Comparison of ENCODE assay signal across 1 cellular context in the genomic region with DNA sequence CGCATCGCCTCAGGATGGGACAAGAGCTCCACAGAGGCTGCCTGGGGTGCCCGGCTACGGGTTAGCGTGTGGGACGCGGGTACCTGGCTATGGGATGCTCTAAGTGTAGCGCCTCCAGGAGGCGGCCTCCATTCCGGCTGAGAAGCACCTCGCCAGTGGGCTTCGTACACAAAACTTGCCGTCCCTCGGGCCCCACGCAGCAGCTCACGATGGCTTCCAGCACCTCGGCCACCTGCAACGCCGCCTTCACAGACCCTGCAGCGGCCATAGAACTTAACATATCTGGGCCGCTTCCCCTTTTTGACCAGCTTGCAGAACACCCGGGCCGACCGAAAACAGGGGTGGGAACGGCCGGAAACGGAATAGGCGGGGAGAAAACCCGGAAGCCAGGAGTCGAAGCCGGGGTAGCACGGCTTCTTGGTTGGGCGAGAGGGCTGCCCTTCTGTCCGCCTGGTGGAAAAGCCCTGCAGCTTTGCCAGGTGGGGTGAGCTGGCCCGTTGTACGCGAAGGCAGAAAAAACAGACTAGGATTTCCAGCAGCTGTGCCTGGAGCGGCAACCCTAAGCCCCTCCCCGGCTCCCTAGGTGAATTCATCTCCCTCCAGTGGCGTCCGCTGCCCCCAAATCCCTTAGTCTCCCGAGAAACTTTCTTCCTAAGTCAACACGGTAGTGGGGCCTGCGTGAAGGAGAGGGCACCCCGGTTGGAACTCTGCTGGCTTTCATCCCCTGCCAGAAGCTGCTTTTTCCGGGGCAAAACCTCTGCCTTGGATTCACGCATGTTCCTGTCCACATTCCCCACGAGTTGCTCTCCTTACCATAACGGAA.
A peak's percentile ranks its signal among the peaks of the same experiment; 100 is the strongest.
TF ChIP-seq lines count a peak whose summit lies in the region.

A gene (minus strand): TSS at position 337 of the 823 bp plus-strand sequence. CDS start 57 bp downstream, at position 280.

TF ChIP-seq in WTC11, 78 proteins besides CTCF, POLR2A, EP300 and RAD21 (continued from another document):
- TF ChIP-seq, protein P1, sequence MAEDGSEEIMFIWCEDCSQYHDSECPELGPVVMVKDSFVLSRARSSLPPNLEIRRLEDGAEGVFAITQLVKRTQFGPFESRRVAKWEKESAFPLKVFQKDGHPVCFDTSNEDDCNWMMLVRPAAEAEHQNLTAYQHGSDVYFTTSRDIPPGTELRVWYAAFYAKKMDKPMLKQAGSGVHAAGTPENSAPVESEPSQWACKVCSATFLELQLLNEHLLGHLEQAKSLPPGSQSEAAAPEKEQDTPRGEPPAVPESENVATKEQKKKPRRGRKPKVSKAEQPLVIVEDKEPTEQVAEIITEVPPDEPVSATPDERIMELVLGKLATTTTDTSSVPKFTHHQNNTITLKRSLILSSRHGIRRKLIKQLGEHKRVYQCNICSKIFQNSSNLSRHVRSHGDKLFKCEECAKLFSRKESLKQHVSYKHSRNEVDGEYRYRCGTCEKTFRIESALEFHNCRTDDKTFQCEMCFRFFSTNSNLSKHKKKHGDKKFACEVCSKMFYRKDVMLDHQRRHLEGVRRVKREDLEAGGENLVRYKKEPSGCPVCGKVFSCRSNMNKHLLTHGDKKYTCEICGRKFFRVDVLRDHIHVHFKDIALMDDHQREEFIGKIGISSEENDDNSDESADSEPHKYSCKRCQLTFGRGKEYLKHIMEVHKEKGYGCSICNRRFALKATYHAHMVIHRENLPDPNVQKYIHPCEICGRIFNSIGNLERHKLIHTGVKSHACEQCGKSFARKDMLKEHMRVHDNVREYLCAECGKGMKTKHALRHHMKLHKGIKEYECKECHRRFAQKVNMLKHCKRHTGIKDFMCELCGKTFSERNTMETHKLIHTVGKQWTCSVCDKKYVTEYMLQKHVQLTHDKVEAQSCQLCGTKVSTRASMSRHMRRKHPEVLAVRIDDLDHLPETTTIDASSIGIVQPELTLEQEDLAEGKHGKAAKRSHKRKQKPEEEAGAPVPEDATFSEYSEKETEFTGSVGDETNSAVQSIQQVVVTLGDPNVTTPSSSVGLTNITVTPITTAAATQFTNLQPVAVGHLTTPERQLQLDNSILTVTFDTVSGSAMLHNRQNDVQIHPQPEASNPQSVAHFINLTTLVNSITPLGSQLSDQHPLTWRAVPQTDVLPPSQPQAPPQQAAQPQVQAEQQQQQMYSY (CRISPR knock-in tag; IDR thresholded peaks at IDR 0.05), result peak; percentile 73
- TF ChIP-seq NR1H2 (CRISPR knock-in tag; IDR thresholded peaks at IDR 0.05) (no peak), NFATC4 (CRISPR knock-in tag; IDR thresholded peaks at IDR 0.05) (no peak), CREB1 (CRISPR knock-in tag; IDR thresholded peaks at IDR 0.05) (0 out of 2 replicates have a peak, but pooled peaks have one; percentile 20), SMAD3 (CRISPR knock-in tag; IDR thresholded peaks at IDR 0.05; ENCODE audit: borderline replicate concordance) (no peak), ELF4 (CRISPR knock-in tag; IDR thresholded peaks at IDR 0.05; ENCODE audit: low read depth) (no peak), RELA (CRISPR knock-in tag; IDR thresholded peaks at IDR 0.05; ENCODE audit: borderline replicate concordance) (no peak), SMAD4 (CRISPR knock-in tag; IDR thresholded peaks at IDR 0.05) (no peak), SP1 (CRISPR knock-in tag; conservative IDR thresholded peaks at IDR 0.05) (peak; percentile 60), ZNF263 (CRISPR knock-in tag; IDR thresholded peaks at IDR 0.05; ENCODE audit: low read depth) (no peak)
- TF ChIP-seq, protein P2, sequence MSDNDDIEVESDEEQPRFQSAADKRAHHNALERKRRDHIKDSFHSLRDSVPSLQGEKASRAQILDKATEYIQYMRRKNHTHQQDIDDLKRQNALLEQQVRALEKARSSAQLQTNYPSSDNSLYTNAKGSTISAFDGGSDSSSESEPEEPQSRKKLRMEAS (CRISPR knock-in tag; IDR thresholded peaks at IDR 0.05), result peak; percentile 51
- TF ChIP-seq, protein P3, sequence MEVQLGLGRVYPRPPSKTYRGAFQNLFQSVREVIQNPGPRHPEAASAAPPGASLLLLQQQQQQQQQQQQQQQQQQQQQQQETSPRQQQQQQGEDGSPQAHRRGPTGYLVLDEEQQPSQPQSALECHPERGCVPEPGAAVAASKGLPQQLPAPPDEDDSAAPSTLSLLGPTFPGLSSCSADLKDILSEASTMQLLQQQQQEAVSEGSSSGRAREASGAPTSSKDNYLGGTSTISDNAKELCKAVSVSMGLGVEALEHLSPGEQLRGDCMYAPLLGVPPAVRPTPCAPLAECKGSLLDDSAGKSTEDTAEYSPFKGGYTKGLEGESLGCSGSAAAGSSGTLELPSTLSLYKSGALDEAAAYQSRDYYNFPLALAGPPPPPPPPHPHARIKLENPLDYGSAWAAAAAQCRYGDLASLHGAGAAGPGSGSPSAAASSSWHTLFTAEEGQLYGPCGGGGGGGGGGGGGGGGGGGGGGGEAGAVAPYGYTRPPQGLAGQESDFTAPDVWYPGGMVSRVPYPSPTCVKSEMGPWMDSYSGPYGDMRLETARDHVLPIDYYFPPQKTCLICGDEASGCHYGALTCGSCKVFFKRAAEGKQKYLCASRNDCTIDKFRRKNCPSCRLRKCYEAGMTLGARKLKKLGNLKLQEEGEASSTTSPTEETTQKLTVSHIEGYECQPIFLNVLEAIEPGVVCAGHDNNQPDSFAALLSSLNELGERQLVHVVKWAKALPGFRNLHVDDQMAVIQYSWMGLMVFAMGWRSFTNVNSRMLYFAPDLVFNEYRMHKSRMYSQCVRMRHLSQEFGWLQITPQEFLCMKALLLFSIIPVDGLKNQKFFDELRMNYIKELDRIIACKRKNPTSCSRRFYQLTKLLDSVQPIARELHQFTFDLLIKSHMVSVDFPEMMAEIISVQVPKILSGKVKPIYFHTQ (CRISPR knock-in tag; IDR thresholded peaks at IDR 0.05), result no peak
- TF ChIP-seq, protein P4, sequence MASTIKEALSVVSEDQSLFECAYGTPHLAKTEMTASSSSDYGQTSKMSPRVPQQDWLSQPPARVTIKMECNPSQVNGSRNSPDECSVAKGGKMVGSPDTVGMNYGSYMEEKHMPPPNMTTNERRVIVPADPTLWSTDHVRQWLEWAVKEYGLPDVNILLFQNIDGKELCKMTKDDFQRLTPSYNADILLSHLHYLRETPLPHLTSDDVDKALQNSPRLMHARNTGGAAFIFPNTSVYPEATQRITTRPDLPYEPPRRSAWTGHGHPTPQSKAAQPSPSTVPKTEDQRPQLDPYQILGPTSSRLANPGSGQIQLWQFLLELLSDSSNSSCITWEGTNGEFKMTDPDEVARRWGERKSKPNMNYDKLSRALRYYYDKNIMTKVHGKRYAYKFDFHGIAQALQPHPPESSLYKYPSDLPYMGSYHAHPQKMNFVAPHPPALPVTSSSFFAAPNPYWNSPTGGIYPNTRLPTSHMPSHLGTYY (CRISPR knock-in tag; IDR thresholded peaks at IDR 0.05), result no peak
- TF ChIP-seq, protein P5, sequence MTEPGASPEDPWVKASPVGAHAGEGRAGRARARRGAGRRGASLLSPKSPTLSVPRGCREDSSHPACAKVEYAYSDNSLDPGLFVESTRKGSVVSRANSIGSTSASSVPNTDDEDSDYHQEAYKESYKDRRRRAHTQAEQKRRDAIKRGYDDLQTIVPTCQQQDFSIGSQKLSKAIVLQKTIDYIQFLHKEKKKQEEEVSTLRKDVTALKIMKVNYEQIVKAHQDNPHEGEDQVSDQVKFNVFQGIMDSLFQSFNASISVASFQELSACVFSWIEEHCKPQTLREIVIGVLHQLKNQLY (CRISPR knock-in tag; IDR thresholded peaks at IDR 0.05), result no peak
- TF ChIP-seq, protein P6, sequence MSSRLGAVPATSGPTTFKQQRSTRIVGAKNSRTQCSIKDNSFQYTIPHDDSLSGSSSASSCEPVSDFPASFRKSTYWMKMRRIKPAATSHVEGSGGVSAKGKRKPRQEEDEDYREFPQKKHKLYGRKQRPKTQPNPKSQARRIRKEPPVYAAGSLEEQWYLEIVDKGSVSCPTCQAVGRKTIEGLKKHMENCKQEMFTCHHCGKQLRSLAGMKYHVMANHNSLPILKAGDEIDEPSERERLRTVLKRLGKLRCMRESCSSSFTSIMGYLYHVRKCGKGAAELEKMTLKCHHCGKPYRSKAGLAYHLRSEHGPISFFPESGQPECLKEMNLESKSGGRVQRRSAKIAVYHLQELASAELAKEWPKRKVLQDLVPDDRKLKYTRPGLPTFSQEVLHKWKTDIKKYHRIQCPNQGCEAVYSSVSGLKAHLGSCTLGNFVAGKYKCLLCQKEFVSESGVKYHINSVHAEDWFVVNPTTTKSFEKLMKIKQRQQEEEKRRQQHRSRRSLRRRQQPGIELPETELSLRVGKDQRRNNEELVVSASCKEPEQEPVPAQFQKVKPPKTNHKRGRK (CRISPR knock-in tag; IDR thresholded peaks at IDR 0.05; ENCODE audit: borderline replicate concordance), result no peak
